In genomic region chr13:21342699-21343442, GRCh38 we compare ENCODE assay signal across 1 cellular context.
TF ChIP-seq lines count a peak whose summit lies in the region.

No MANE protein-coding gene starts in this region.

TF ChIP-seq in K562, 482 proteins besides CTCF, POLR2A, EP300 and RAD21 (continued from another document):
- no peak for TF ChIP-seq ETV1 (tag; conservative IDR thresholded peaks at IDR 0.05; ENCODE audit: low read depth)
- 0 out of 2 replicates have a peak, but pooled peaks have one; percentile 21 for TF ChIP-seq NFIC (IDR thresholded peaks at IDR 0.05)
